8 cellular contexts compared by ENCODE assay signal in genomic region chr6:26224547-26224912, GRCh38.
DNase-seq lines count a peak whose midpoint lies in the region; ATAC-seq, FAIRE-seq and TF ChIP-seq lines count a peak whose summit lies in the region.

No MANE protein-coding gene starts in this region.

- no peak for DNase-seq in GM19239 (ENCODE audit: insufficient read length, low spot score)
- DNase-seq in GM12878 (ENCODE audit: low read depth, low spot score): no peak
- no peak for DNase-seq in kidney
- no peak for DNase-seq in substantia nigra (lab: John Stamatoyannopoulos, UW)
- DNase-seq in NCI-H2029 treated with DMSO at 0.1 percent for 48 hours (lab: John Stamatoyannopoulos, UW): no peak
- no peak for DNase-seq in cortex of kidney (lab: John Stamatoyannopoulos, UW)

- H3K9ac ChIP-seq in GM12878 (ENCODE audit: control insufficient read depth, insufficient read depth, low read length) (peak overlapping the region; percentile 81), kidney (ENCODE audit: low read length in 2 of 2) (peak overlapping the region in 1 of 2 donors; percentile 57)

- TF ChIP-seq CTCF in GM12878 (IDR thresholded peaks at IDR 0.05 in 2 of 3, conservative IDR thresholded peaks at IDR 0.05 in 1 of 3; ENCODE audit: control insufficient read depth in 2 of 3, extremely low read depth in 1 of 3, insufficient read depth in 1 of 3, low read depth in 3 of 3, low read length in 3 of 3) (no peak), kidney (IDR thresholded peaks at IDR 0.05; ENCODE audit: borderline replicate concordance, extremely low read depth, insufficient read depth) (no peak)

- SMC1A ChIA-PET in GM12878 (lab: Charles Lee; ENCODE audit: uncharacterized antibody, unreplicated experiment): interaction anchor here (0.6 to 3.0 kb wide), 7 partner anchors 8 to 52 kb away, joined by 3 to 18 read pairs (median 4); a partner anchor contains a TSS

- peak; percentile 64 for FAIRE-seq in GM19239 (lab: Jason Lieb, UNC)
- FAIRE-seq in GM12878 (lab: Jason Lieb, UNC): no peak
- no peak for FAIRE-seq in kidney (lab: Jason Lieb, UNC)

- H3K4me2 ChIP-seq in GM12878 (ENCODE audit: control insufficient read depth, insufficient read depth): peak overlapping the region; percentile 56

- H3K27me3 ChIP-seq in GM12878 (replicated peaks in 1 of 2; ENCODE audit: control insufficient read depth in 2 of 2, insufficient read depth in 2 of 2, low read length in 1 of 2): no peaks in the 10 kb centered on the region

- no peak for TF ChIP-seq EP300 in GM12878 (IDR thresholded peaks at IDR 0.05; ENCODE audit: borderline replicate concordance in 1 of 2, control insufficient read depth in 1 of 2, low read depth in 2 of 2, low read length in 2 of 2)

- H3K36me3 ChIP-seq in GM12878 (ENCODE audit: control insufficient read depth in 2 of 2, insufficient read depth in 2 of 2, low read length in 1 of 2) (no peaks in the 10 kb centered on the region), kidney (ENCODE audit: control insufficient read depth in 1 of 2, insufficient read depth in 2 of 2, low read length in 2 of 2) (no peaks in the 10 kb centered on the region)

- intact Hi-C loops in GM12878 (cut with micrococcal nuclease; ENCODE audit: unreplicated experiment): loop anchor here (1.0 kb wide), 1 partner anchor 9 kb away; no protein-coding TSS in a partner anchor
- intact Hi-C loops in kidney (cut with DNase I): no loop called here

- POLR2A ChIA-PET in GM12878 (lab: Charles Lee): interaction anchor here (1.8 to 3.8 kb wide), 3 partner anchors 10 to 250 kb away, joined by 4 to 28 read pairs (median 7); a partner anchor contains a TSS

- no peaks in the 10 kb centered on the region for H4K20me1 ChIP-seq in GM12878 (ENCODE audit: control insufficient read depth, insufficient read depth)

- peaks cover 18% of the 10 kb centered on the region for H3K4me1 ChIP-seq in GM12878 (ENCODE audit: control insufficient read depth, insufficient read depth, low read length)
- H3K4me1 ChIP-seq in kidney (ENCODE audit: control insufficient read depth in 1 of 2, insufficient read depth in 1 of 2, low read depth in 1 of 2, low read length in 2 of 2): no peaks in the 10 kb centered on the region

- WGBS in GM12878 (ENCODE audit: insufficient coverage, insufficient replicate concordance, low lambda C conversion rate, missing lambda C conversion rate): 25% methylated on average over 6 of the region's 6 CpGs

- peak overlapping the region; percentile 90 for H2AFZ ChIP-seq in GM12878 (ENCODE audit: control insufficient read depth, low read depth, low read length)

- TF ChIP-seq POLR2A in GM12878 (IDR thresholded peaks at IDR 0.05; ENCODE audit: low read depth, low read length): no peak

- in situ Hi-C loops in GM12878 (cut with MboI): no loop called here

- H3K9me3 ChIP-seq in GM12878 (replicated peaks; ENCODE audit: control insufficient read depth, insufficient read depth, low read length): peaks cover 8% of the 10 kb centered on the region; the same call in 2 of the 3 replicates
- H3K9me3 ChIP-seq in kidney (ENCODE audit: control insufficient read depth in 1 of 2, low read length in 2 of 2): peaks cover 0 to 9% of the 10 kb centered on the region in 2 donors

- H3K27ac ChIP-seq in GM12878 (ENCODE audit: control insufficient read depth, insufficient read depth) (peak overlapping the region; percentile 96), kidney (ENCODE audit: low read depth in 2 of 2, low read length in 2 of 2) (peak overlapping the region; percentile 71 to 78), substantia nigra (ENCODE audit: low read depth, low read length, poor library complexity, severe bottlenecking) (peak overlapping the region; percentile 60)

- H3K4me3 ChIP-seq in GM12878: peak overlapping the region; percentile 79
- H3K4me3 ChIP-seq in kidney (ENCODE audit: low read length in 2 of 2): peak overlapping the region; percentile 71 to 75

- CTCF ChIA-PET in GM12878 (lab: Yijun Ruan, JAX): interaction anchor here (0.7 to 1.9 kb wide), 4 partner anchors 11 to 29 kb away, joined by 3 to 7 read pairs (median 4); a partner anchor contains a TSS

- H3K79me2 ChIP-seq in GM12878 (ENCODE audit: control insufficient read depth, insufficient read depth, low read length): peaks cover 7% of the 10 kb centered on the region

- RAD21 ChIA-PET in GM12878 (lab: Charles Lee; ENCODE audit: unreplicated experiment): interaction anchor here (0.5 to 2.4 kb wide), 3 partner anchors 12 to 35 kb away, joined by 3 to 14 read pairs (median 6); a partner anchor contains a TSS

- TSS peak; percentile 92 for BruUV-seq in GM12878 (replicated peaks; lab: Mats Ljungman, UMichigan)

- ATAC-seq in GM12878 (no peak), GM21786 (IDR thresholded peaks at IDR 0.05; ENCODE audit: unreplicated experiment) (no peak), HG02970 (IDR thresholded peaks at IDR 0.05; ENCODE audit: low FRiP score, unreplicated experiment) (no peak)

- TF ChIP-seq RAD21 in GM12878 (IDR thresholded peaks at IDR 0.05; ENCODE audit: insufficient read depth, low read depth, low read length): no peak

TF ChIP-seq in GM12878, 131 proteins besides CTCF, POLR2A, EP300 and RAD21 (continues in another document):
- TF ChIP-seq JUND (IDR thresholded peaks at IDR 0.05; ENCODE audit: low read depth, low read length) (no peak), NFYA (IDR thresholded peaks at IDR 0.05; ENCODE audit: borderline replicate concordance, low read depth, low read length) (no peak), TCF7 (IDR thresholded peaks at IDR 0.05; ENCODE audit: borderline replicate concordance) (0 out of 2 replicates have a peak, but pooled peaks have one; percentile 14), MYB (IDR thresholded peaks at IDR 0.05; ENCODE audit: borderline replicate concordance, low read depth, low read length) (no peak), BCL11A (IDR thresholded peaks at IDR 0.05; ENCODE audit: low read depth, low read length) (no peak), RB1 (IDR thresholded peaks at IDR 0.05; ENCODE audit: borderline replicate concordance) (no peak), CUX1 (IDR thresholded peaks at IDR 0.05; ENCODE audit: insufficient replicate concordance, low read depth, low read length) (peak; percentile 17), SIN3A (IDR thresholded peaks at IDR 0.05; ENCODE audit: low read depth, low read length) (no peak), EZH2 (IDR thresholded peaks at IDR 0.05; ENCODE audit: borderline replicate concordance, control insufficient read depth, low read depth, low read length) (no peak)
